32 cellular contexts compared by ENCODE assay signal in genomic region chr6:64062960-64063683, GRCh38.
DNase-seq lines count a peak whose midpoint lies in the region; ATAC-seq and TF ChIP-seq lines count a peak whose summit lies in the region.
"Had no signal": no experiment of that assay in that cellular context is flagged by ENCODE, and none has a peak within 500 bp of the region (broad histone marks: within the 10 kb centered on the region; RNA-seq: fewer than 3 reads in every experiment).

No MANE protein-coding gene starts in this region.

- no peak overlapping the region for H3K27ac Mint-ChIP-seq in MCF 10A (ENCODE audit: low read depth, unreplicated experiment)
- H3K27ac Mint-ChIP-seq: activated naive CD8-positive, alpha-beta T cell; effector memory CD8-positive, alpha-beta T cell; immature natural killer cell; memory B cell; T-cell had no signal

- TF ChIP-seq POLR2A in breast epithelium (IDR thresholded peaks at IDR 0.05), result no peak

- H3K36me3 ChIP-seq in breast epithelium, result no peaks in the 10 kb centered on the region
- H3K36me3 ChIP-seq: ovary, WERI-Rb-1 had no signal

- no TSS peak for BruUV-seq in MCF 10A (replicated peaks; lab: Mats Ljungman, UMichigan)

- H3K27ac ChIP-seq in breast epithelium, result no peak overlapping the region
- H3K27ac ChIP-seq: 22Rv1, C4-2B, coronary artery, KMS-11, ovary, skin epidermis, WERI-Rb-1 had no signal

- peak; percentile 27 for DNase-seq in MCF 10A (ENCODE audit: unreplicated experiment)
- DNase-seq in breast epithelium (ENCODE audit: low spot score in 2 of 2), result no peak
- peak; percentile 75 for DNase-seq in RKO (ENCODE audit: low spot score)
- peak; percentile 51 for DNase-seq in epithelial cell of esophagus (ENCODE audit: low read depth)
- DNase-seq in stromal cell of bone marrow (ENCODE audit: low read depth), result peak; percentile 21
- DNase-seq in D341Med (ENCODE audit: low spot score), result no peak
- no peak for DNase-seq in hypothalamus (lab: John Stamatoyannopoulos, UW)
- DNase-seq: activated CD4-positive, alpha-beta T cell treated with anti-CD3 and anti-CD28 coated beads for 48 hours; aorta; Calu3; effector memory CD8-positive, alpha-beta T cell; GOT3; immature natural killer cell; NCI-H1417 treated with DMSO at 0.1 percent for 48 hours; NCI-H2029 treated with DMSO at 0.1 percent for 48 hours; NCI-H2227 treated with DMSO at 0.1 percent for 48 hours; NCI-H526 treated with DMSO at 0.1 percent for 48 hours; ovary; retina; SIG-M5; stimulated activated naive CD4-positive, alpha-beta T cell; T-cell; WERI-Rb-1 had no signal

- no peaks in the 10 kb centered on the region for H3K4me1 ChIP-seq in breast epithelium

- CTCF ChIA-PET in MCF 10A (lab: Yijun Ruan, JAX), result no interaction called here

- TF ChIP-seq CTCF in MCF 10A (IDR thresholded peaks at IDR 0.05; ENCODE audit: unreplicated experiment) (no peak), breast epithelium (IDR thresholded peaks at IDR 0.05) (no peak), epithelial cell of esophagus (IDR thresholded peaks at IDR 0.05; ENCODE audit: insufficient read depth, low read depth, low read length, missing control alignments) (no peak)

- no peaks in the 10 kb centered on the region for H3K27me3 ChIP-seq in breast epithelium
- H3K27me3 ChIP-seq: ovary had no signal

- peaks cover 9% of the 10 kb centered on the region for H3K9me3 Mint-ChIP-seq in MCF 10A (ENCODE audit: unreplicated experiment)

- no peaks in the 10 kb centered on the region for H3K36me3 Mint-ChIP-seq in MCF 10A (ENCODE audit: insufficient read depth, unreplicated experiment)
- H3K36me3 Mint-ChIP-seq: activated naive CD8-positive, alpha-beta T cell; immature natural killer cell; memory B cell; T-cell had no signal

- H3K4me1 Mint-ChIP-seq in MCF 10A (ENCODE audit: insufficient read depth, unreplicated experiment), result no peaks in the 10 kb centered on the region
- H3K4me1 Mint-ChIP-seq: immature natural killer cell, memory B cell, T-cell had no signal

- H3K9me3 ChIP-seq in breast epithelium, result no peaks in the 10 kb centered on the region
- H3K9me3 ChIP-seq: ovary had no signal

- no peak overlapping the region for H3K4me3 Mint-ChIP-seq in MCF 10A (ENCODE audit: unreplicated experiment)
- H3K4me3 Mint-ChIP-seq: activated naive CD8-positive, alpha-beta T cell; effector memory CD8-positive, alpha-beta T cell; immature natural killer cell; memory B cell; T-cell had no signal

- H3K4me3 ChIP-seq in breast epithelium (no peak overlapping the region), epithelial cell of esophagus (ENCODE audit: low read length) (no peak overlapping the region)
- H3K4me3 ChIP-seq: coronary artery, ovary, skin epidermis had no signal

- no peaks in the 10 kb centered on the region for H3K27me3 Mint-ChIP-seq in MCF 10A (ENCODE audit: insufficient read depth, unreplicated experiment)
- H3K27me3 Mint-ChIP-seq: activated naive CD8-positive, alpha-beta T cell; effector memory CD8-positive, alpha-beta T cell; memory B cell; T-cell had no signal

- ATAC-seq in HG03025 (IDR thresholded peaks at IDR 0.05; ENCODE audit: low FRiP score, unreplicated experiment), result no peak
- ATAC-seq: effector memory CD8-positive, alpha-beta T cell; esophagus mucosa; T-cell had no signal

- intact Hi-C loops in MCF 10A (cut with micrococcal nuclease) (no loop called here), breast epithelium (cut with DNase I; ENCODE audit: low total_unique reads) (no loop called here)

- POLR2A ChIA-PET in MCF 10A (lab: Yijun Ruan, JAX), result interaction anchor here (0.7 kb wide), 1 partner anchor 175 kb away, joined by 3 read pairs; no protein-coding TSS in a partner anchor

Comparison
In these comparisons a context has a peak if more than half of its experiments do, and no peak if none do; other contexts are left out.
1. DNase-seq: peak in MCF 10A (single experiment), RKO (single experiment), epithelial cell of esophagus (single experiment) and stromal cell of bone marrow (single experiment); none in breast epithelium (0 of 2), D341Med (single experiment) and hypothalamus (0 of 51).